ENCODE assay signal across 1 cellular context in the genomic region with DNA sequence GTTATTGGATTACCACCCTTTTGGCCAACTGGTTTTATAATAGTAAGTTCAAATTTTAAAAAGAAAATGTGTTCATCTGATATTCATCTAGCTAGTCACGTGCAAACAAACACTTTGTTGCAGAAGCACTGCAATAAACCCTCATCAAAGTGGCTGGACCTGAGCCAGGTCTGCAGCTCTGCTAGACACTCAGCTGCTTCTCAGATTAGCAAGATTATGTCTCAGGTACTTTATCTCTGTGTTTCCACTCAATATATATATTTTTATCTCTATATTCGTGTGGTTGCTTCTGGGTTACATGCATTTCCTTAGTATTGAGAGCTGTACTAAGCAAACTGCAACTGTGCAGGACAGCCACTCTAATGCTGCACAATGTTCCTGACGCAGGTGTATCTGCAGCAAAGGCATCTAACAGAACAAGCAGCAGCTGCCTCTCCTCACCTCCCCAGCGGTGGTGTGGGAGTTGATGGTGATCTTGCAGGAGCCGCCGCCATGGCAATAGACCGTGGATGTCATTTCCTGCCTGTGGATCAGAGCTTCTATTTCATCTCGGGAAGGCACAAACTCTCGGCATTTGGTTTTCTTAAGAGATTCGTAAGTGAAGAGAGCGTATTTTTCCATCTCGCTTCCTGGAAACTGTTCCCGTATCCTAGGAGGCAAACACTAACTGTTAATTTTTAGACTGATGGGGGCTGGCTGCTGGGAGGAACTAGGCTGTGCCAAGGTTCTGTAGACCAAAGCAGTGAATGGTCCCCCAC.
TF ChIP-seq lines count a peak whose summit lies in the region.

No MANE protein-coding gene starts in this region.

TF ChIP-seq in HepG2, 621 proteins besides CTCF, POLR2A, EP300 and RAD21 (continued from another document):
- TF ChIP-seq ZNF570 (CRISPR knock-in tag; IDR thresholded peaks at IDR 0.05; ENCODE audit: borderline replicate concordance): no peak
- TF ChIP-seq TSC22D2 (CRISPR knock-in tag; IDR thresholded peaks at IDR 0.05; ENCODE audit: borderline replicate concordance): no peak
- no peak for TF ChIP-seq ZNF543 (CRISPR knock-in tag; IDR thresholded peaks at IDR 0.05)
- no peak for TF ChIP-seq ZNF564 (CRISPR knock-in tag; IDR thresholded peaks at IDR 0.05)
- TF ChIP-seq ZNF207 (IDR thresholded peaks at IDR 0.05; ENCODE audit: borderline replicate concordance): no peak
- TF ChIP-seq, protein P1, sequence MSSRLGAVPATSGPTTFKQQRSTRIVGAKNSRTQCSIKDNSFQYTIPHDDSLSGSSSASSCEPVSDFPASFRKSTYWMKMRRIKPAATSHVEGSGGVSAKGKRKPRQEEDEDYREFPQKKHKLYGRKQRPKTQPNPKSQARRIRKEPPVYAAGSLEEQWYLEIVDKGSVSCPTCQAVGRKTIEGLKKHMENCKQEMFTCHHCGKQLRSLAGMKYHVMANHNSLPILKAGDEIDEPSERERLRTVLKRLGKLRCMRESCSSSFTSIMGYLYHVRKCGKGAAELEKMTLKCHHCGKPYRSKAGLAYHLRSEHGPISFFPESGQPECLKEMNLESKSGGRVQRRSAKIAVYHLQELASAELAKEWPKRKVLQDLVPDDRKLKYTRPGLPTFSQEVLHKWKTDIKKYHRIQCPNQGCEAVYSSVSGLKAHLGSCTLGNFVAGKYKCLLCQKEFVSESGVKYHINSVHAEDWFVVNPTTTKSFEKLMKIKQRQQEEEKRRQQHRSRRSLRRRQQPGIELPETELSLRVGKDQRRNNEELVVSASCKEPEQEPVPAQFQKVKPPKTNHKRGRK (CRISPR knock-in tag; IDR thresholded peaks at IDR 0.05): no peak
- no peak for TF ChIP-seq PHF21A (CRISPR knock-in tag; IDR thresholded peaks at IDR 0.05)
- TF ChIP-seq ZNF343 (CRISPR knock-in tag; IDR thresholded peaks at IDR 0.05): no peak
- TF ChIP-seq FLYWCH1 (CRISPR knock-in tag; IDR thresholded peaks at IDR 0.05): no peak
- TF ChIP-seq TBX3 (IDR thresholded peaks at IDR 0.05; ENCODE audit: borderline replicate concordance): no peak
- no peak for TF ChIP-seq ZNF256 (CRISPR knock-in tag; conservative IDR thresholded peaks at IDR 0.05)
